Comparison of ENCODE assay signal across 8 cellular contexts in genomic region chr9:127225747-127226646, GRCh38. TPM values are rescaled to one million over a fixed set of nuclear protein-coding genes. Genes with fewer than 3 reads are reported as not detected.
DNase-seq lines count a peak whose midpoint lies in the region; ATAC-seq, FAIRE-seq and TF ChIP-seq lines count a peak whose summit lies in the region.

No MANE protein-coding gene starts in this region.

- CTCF ChIA-PET in HCT116 (lab: Charles Lee) = no interaction called here

- H3K4me2 ChIP-seq in HCT116 (ENCODE audit: low read length) = peak overlapping the region; percentile 91

- RAD21 ChIA-PET in HCT116 (lab: Charles Lee; ENCODE audit: low non-redundant PET in 1 of 2, low total read pairs in 2 of 2, uncharacterized antibody in 2 of 2, unreplicated experiment in 2 of 2) = no interaction called here

- no peak overlapping the region for H2AFZ ChIP-seq in HCT116 (ENCODE audit: low read depth, low read length, poor library complexity, severe bottlenecking)

- peak overlapping the region; percentile 79 for H3K27ac Mint-ChIP-seq in activated T-helper 17 cell treated with anti-CD3 and anti-CD28 coated beads, Interleukin-2, amount 50 U/mL, for 72 hours

- ATAC-seq in HCT116 = no peak
- ATAC-seq in activated T-helper 17 cell treated with anti-CD3 and anti-CD28 coated beads, Interleukin-2, amount 50 U/mL, for 72 hours (replicated peaks) = no peak
- ATAC-seq in HG02623 (IDR thresholded peaks at IDR 0.05; ENCODE audit: unreplicated experiment) = no peak

- H3K36me3 Mint-ChIP-seq in activated T-helper 17 cell treated with anti-CD3 and anti-CD28 coated beads, Interleukin-2, amount 50 U/mL, for 72 hours (ENCODE audit: low read depth) = peaks cover 6% of the 10 kb centered on the region

- peaks cover 4% of the 10 kb centered on the region; the same call in 1 of the 2 replicates for H3K79me2 ChIP-seq in HCT116 (ENCODE audit: insufficient read depth, low read length)

- H3K9ac ChIP-seq in HCT116 (ENCODE audit: low read length) (peak overlapping the region; percentile 69), kidney (ENCODE audit: low read length in 2 of 2) (peak overlapping the region in 1 of 2 donors; percentile 58)

- no peak for TF ChIP-seq RAD21 in HCT116 (IDR thresholded peaks at IDR 0.05; ENCODE audit: low read depth)

- TF ChIP-seq CTCF in BE2C (IDR thresholded peaks at IDR 0.05; ENCODE audit: low read depth, low read length) (no peak), HCT116 (IDR thresholded peaks at IDR 0.05 in 2 of 3, conservative IDR thresholded peaks at IDR 0.05 in 1 of 3; ENCODE audit: borderline replicate concordance in 1 of 3, insufficient read depth in 1 of 3, low read depth in 2 of 3, low read length in 2 of 3) (no peak), kidney (IDR thresholded peaks at IDR 0.05; ENCODE audit: borderline replicate concordance, extremely low read depth, insufficient read depth) (no peak)

- peaks cover 6% of the 10 kb centered on the region for H3K27me3 Mint-ChIP-seq in activated T-helper 17 cell treated with anti-CD3 and anti-CD28 coated beads, Interleukin-2, amount 50 U/mL, for 72 hours

- DNase-seq in BE2C = no peak
- DNase-seq in HCT116 (ENCODE audit: low read depth, low spot score) = no peak
- DNase-seq in kidney = no peak
- DNase-seq in substantia nigra (lab: John Stamatoyannopoulos, UW) = peak in 16 of 49 donors; percentile 17 to 55 (median 34)
- DNase-seq in COLO829 (ENCODE audit: low spot score) = no peak
- DNase-seq in superior temporal gyrus (ENCODE audit: extremely low spot score) = no peak

- H3K4me1 ChIP-seq in BE2C (peaks cover 9% of the 10 kb centered on the region), HCT116 (ENCODE audit: control insufficient read depth in 1 of 2, insufficient read depth in 2 of 2, low read length in 2 of 2) (peaks cover 8 to 26% of the 10 kb centered on the region in 2 experiments; a peak in 3 of 4 replicates), kidney (ENCODE audit: control insufficient read depth in 1 of 2, insufficient read depth in 1 of 2, low read depth in 1 of 2, low read length in 2 of 2) (peaks cover 0 to 8% of the 10 kb centered on the region in 2 donors)

- H3K4me1 Mint-ChIP-seq in activated T-helper 17 cell treated with anti-CD3 and anti-CD28 coated beads, Interleukin-2, amount 50 U/mL, for 72 hours = peaks cover 10% of the 10 kb centered on the region

- no peaks in the 10 kb centered on the region for H3K9me2 ChIP-seq in HCT116 (ENCODE audit: insufficient read depth)

- no peaks in the 10 kb centered on the region for H3K9me3 Mint-ChIP-seq in activated T-helper 17 cell treated with anti-CD3 and anti-CD28 coated beads, Interleukin-2, amount 50 U/mL, for 72 hours

- H3K9me3 ChIP-seq in BE2C (no peaks in the 10 kb centered on the region), HCT116 (ENCODE audit: control insufficient read depth in 1 of 2, insufficient read depth in 1 of 2, low read depth in 1 of 2, low read length in 2 of 2) (no peaks in the 10 kb centered on the region), kidney (ENCODE audit: control insufficient read depth in 1 of 2, low read length in 2 of 2) (no peaks in the 10 kb centered on the region)

- no peaks in the 10 kb centered on the region for H4K20me1 ChIP-seq in HCT116 (ENCODE audit: insufficient read depth)

- H3K27ac ChIP-seq in HCT116 (ENCODE audit: low read depth, low read length) = no peak overlapping the region
- H3K27ac ChIP-seq in kidney (ENCODE audit: low read depth in 2 of 2, low read length in 2 of 2) = no peak overlapping the region
- peak overlapping the region; percentile 66 for H3K27ac ChIP-seq in substantia nigra (ENCODE audit: low read depth, low read length, poor library complexity, severe bottlenecking)

- no peak for FAIRE-seq in kidney (lab: Jason Lieb, UNC)

- H3K4me3 Mint-ChIP-seq in activated T-helper 17 cell treated with anti-CD3 and anti-CD28 coated beads, Interleukin-2, amount 50 U/mL, for 72 hours = peak overlapping the region; percentile 76

- H3K27me3 ChIP-seq in BE2C (no peaks in the 10 kb centered on the region), HCT116 (ENCODE audit: insufficient read depth, low read length) (peaks cover 19% of the 10 kb centered on the region; the same call in 1 of the 2 replicates)

- intact Hi-C loops in HCT116 (cut with micrococcal nuclease) = no loop called here
- intact Hi-C loops in kidney (cut with DNase I) = no loop called here

- POLR2A ChIA-PET in HCT116 (lab: Charles Lee) = interaction anchor here (1.9 kb wide), 1 partner anchor 171 kb away, joined by 9 read pairs; the partner anchor contains the start of gene SLC2A8

- H3K36me3 ChIP-seq in BE2C (no peaks in the 10 kb centered on the region; the same call in 1 of the 2 replicates), HCT116 (ENCODE audit: control insufficient read depth in 1 of 2, insufficient read depth in 2 of 2, low read length in 2 of 2) (no peaks in the 10 kb centered on the region), kidney (ENCODE audit: control insufficient read depth in 1 of 2, insufficient read depth in 2 of 2, low read length in 2 of 2) (no peaks in the 10 kb centered on the region)

- H3K4me3 ChIP-seq in BE2C (ENCODE audit: low read depth, low read length) = peak overlapping the region; percentile 71
- H3K4me3 ChIP-seq in HCT116 (replicated peaks in 1 of 2; ENCODE audit: low read depth in 1 of 2, low read length in 2 of 2) = peak overlapping the region; percentile 49 to 63
- H3K4me3 ChIP-seq in kidney (ENCODE audit: low read length in 2 of 2) = peak overlapping the region; percentile 36 to 63

- no TSS peak for BruUV-seq in HCT116 (replicated peaks; lab: Mats Ljungman, UMichigan)

- no peak for TF ChIP-seq POLR2A in HCT116 (IDR thresholded peaks at IDR 0.05; ENCODE audit: borderline replicate concordance, extremely low read depth, insufficient read depth, insufficient read length)

TF ChIP-seq in HCT116, 20 proteins besides CTCF, POLR2A, EP300 and RAD21:
- TF ChIP-seq JUND (IDR thresholded peaks at IDR 0.05) (no peak), EZH2phosphoT487 (IDR thresholded peaks at IDR 0.05; ENCODE audit: borderline replicate concordance) (no peak)

RNA-seq across cellular contexts. Expression of gene GARNL3, which starts 38.6 kb away (rescaled TPM):
- 6.8 TPM for polyA plus RNA-seq in BE2C (2012; ENCODE audit: insufficient read depth, insufficient read length, low read depth)
- total RNA-seq in HCT116 (2021; ENCODE audit: unreplicated experiment) = 8.8 TPM
- 3.3 and 5.9 TPM in 2 replicates for polyA plus RNA-seq in HCT116 (2012)
- total RNA-seq in activated T-helper 17 cell treated with anti-CD3 and anti-CD28 coated beads, Interleukin-2, amount 50 U/mL, for 72 hours = 1 to 10 TPM; 2.8 to 5.1 TPM
- total RNA-seq in kidney = 10.2 TPM
- polyA plus RNA-seq in kidney (ENCODE audit: insufficient read depth, low read depth, low replicate concordance) = 2.6 TPM
